1 cellular context compared by ENCODE assay signal in genomic region chr7:2886900-2887299, GRCh38.
A peak's percentile ranks its signal among the peaks of the same experiment; 100 is the strongest.
TF ChIP-seq lines count a peak whose summit lies in the region.

No MANE protein-coding gene starts in this region.

TF ChIP-seq in H1, 55 proteins besides CTCF, POLR2A, EP300 and RAD21 (continued from another document):
- TF ChIP-seq, protein P1, sequence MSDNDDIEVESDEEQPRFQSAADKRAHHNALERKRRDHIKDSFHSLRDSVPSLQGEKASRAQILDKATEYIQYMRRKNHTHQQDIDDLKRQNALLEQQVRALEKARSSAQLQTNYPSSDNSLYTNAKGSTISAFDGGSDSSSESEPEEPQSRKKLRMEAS (IDR thresholded peaks at IDR 0.05): peak; percentile 87
- TF ChIP-seq YY1 (IDR thresholded peaks at IDR 0.05; ENCODE audit: low read depth, low read length): 0 out of 2 replicates have a peak, but pooled peaks have one; percentile 14
- TF ChIP-seq MAFK (IDR thresholded peaks at IDR 0.05; ENCODE audit: low read depth, low read length): no peak
